Comparison of ENCODE assay signal across 8 cellular contexts in genomic region chr3:28667646-28668376, GRCh38.
DNase-seq lines count a peak whose midpoint lies in the region; ATAC-seq lines count a peak whose summit lies in the region.

No MANE protein-coding gene starts in this region.

- H3K4me3 Mint-ChIP-seq in stimulated activated naive B cell treated with anti-CD40 and anti-IgM and Interleukin-4, amounts not matched to agents 10 μg/mL and 1 μg/mL and 100 μg/mL, for 72 hours: no peak overlapping the region

- H3K4me1 Mint-ChIP-seq in stimulated activated naive B cell treated with anti-CD40 and anti-IgM and Interleukin-4, amounts not matched to agents 10 μg/mL and 1 μg/mL and 100 μg/mL, for 72 hours: peaks cover 0 to 3% of the 10 kb centered on the region in 2 donors

- no peak overlapping the region for H3K27ac ChIP-seq in effector memory CD4-positive, alpha-beta T cell (ENCODE audit: insufficient read depth, low read length, poor library complexity, severe bottlenecking)

- no peaks in the 10 kb centered on the region for H3K36me3 Mint-ChIP-seq in stimulated activated naive B cell treated with anti-CD40 and anti-IgM and Interleukin-4, amounts not matched to agents 10 μg/mL and 1 μg/mL and 100 μg/mL, for 72 hours

- H3K9me3 Mint-ChIP-seq in stimulated activated naive B cell treated with anti-CD40 and anti-IgM and Interleukin-4, amounts not matched to agents 10 μg/mL and 1 μg/mL and 100 μg/mL, for 72 hours: no peaks in the 10 kb centered on the region

- H3K27me3 Mint-ChIP-seq in stimulated activated naive B cell treated with anti-CD40 and anti-IgM and Interleukin-4, amounts not matched to agents 10 μg/mL and 1 μg/mL and 100 μg/mL, for 72 hours: no peaks in the 10 kb centered on the region

- H3K9me3 ChIP-seq in effector memory CD4-positive, alpha-beta T cell (ENCODE audit: control insufficient read depth, low read length): no peaks in the 10 kb centered on the region

- H3K36me3 ChIP-seq in effector memory CD4-positive, alpha-beta T cell (ENCODE audit: control insufficient read depth, insufficient read depth, low read length): no peaks in the 10 kb centered on the region

- ATAC-seq in GM18909 (IDR thresholded peaks at IDR 0.05; ENCODE audit: poor library complexity, unreplicated experiment) (peak; percentile 95), HG03095 (IDR thresholded peaks at IDR 0.05; ENCODE audit: unreplicated experiment) (peak; percentile 97)
- ATAC-seq in activated CD4-positive, CD25-positive, alpha-beta regulatory T cell treated with anti-CD3 and anti-CD28 coated beads, Interleukin-2, amount 50 U/mL, for 24 hours: peak; percentile 80 to 82
- ATAC-seq in stimulated activated naive B cell treated with anti-CD40 and anti-IgM and Interleukin-4, amounts not matched to agents 10 μg/mL and 1 μg/mL and 100 μg/mL, for 72 hours (replicated peaks): peak; percentile 83 to 87

- H3K4me3 ChIP-seq in effector memory CD4-positive, alpha-beta T cell (ENCODE audit: insufficient read depth, low read depth, low read length, poor library complexity, severe bottlenecking): no peak overlapping the region

- H3K4me1 ChIP-seq in effector memory CD4-positive, alpha-beta T cell (ENCODE audit: control insufficient read depth, insufficient read depth, low read length, poor library complexity, severe bottlenecking): no peaks in the 10 kb centered on the region

- no peaks in the 10 kb centered on the region for H3K27me3 ChIP-seq in effector memory CD4-positive, alpha-beta T cell (replicated peaks; ENCODE audit: control insufficient read depth, insufficient read depth, low read length, poor library complexity, severe bottlenecking)

- H3K27ac Mint-ChIP-seq in stimulated activated naive B cell treated with anti-CD40 and anti-IgM and Interleukin-4, amounts not matched to agents 10 μg/mL and 1 μg/mL and 100 μg/mL, for 72 hours: no peak overlapping the region

- DNase-seq in CD1c-positive myeloid dendritic cell (ENCODE audit: extremely low spot score) (peak; percentile 47), NCI-H226 (peak; percentile 43), midbrain (lab: John Stamatoyannopoulos, UW) (peak; percentile 38)
- DNase-seq in effector memory CD4-positive, alpha-beta T cell: peak in 2 of 3 donors; percentile 1 to 5
- peak; percentile 36 for DNase-seq in stimulated activated naive B cell treated with anti-CD40 and anti-IgM and Interleukin-4, amounts not matched to agents 10 μg/mL and 1 μg/mL and 100 μg/mL, for 72 hours
